Comparison of ENCODE assay signal across 41 cellular contexts in the genomic region with DNA sequence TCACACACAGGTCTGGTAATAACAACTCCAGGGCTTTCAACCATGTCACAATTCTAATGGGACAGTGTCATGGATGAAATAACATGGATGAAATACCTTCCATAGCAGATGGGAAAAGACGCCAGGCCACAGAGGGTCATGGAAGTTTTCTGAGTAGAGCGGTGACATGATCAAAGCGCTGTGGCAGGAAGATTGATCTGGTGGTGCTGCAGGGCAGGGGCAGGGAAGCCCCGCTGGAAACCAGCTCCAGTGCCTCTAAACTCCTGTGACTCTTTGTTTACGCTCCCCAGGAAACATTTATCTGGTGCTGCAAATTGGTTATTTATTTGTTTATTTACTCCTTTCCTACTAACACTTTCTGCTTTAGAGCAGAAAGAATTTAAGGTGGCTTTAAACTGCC.
"Had no signal": no experiment of that assay in that cellular context is flagged by ENCODE, and none has a peak within 500 bp of the region (broad histone marks: within the 10 kb centered on the region; RNA-seq: fewer than 3 reads in every experiment).

No MANE protein-coding gene starts in this region.

- H3K27ac Mint-ChIP-seq: activated B cell treated with CpG ODN at 0.5 μM for 24 hours; activated CD4-positive, alpha-beta memory T cell treated with anti-CD3 and anti-CD28 coated beads for 36 hours; activated naive CD4-positive, alpha-beta T cell treated with anti-CD3 and anti-CD28 coated beads, Interleukin-2, amount 10 ng/mL, durations not matched to agents 7 days and 5 days; activated naive CD8-positive, alpha-beta T cell; activated naive CD8-positive, alpha-beta T cell treated with anti-CD3 and anti-CD28 coated beads, Interleukin-2, amount 50 U/mL, for 24 hours; activated T-helper 1 cell treated with anti-CD3 and anti-CD28 coated beads, Interleukin-12 subunit alpha, Interleukin-12 subunit beta, Interleukin-2, Interleukin-4 antibody, amounts not matched to agents 30 ng/mL and 10 ng/mL and 1 ng/mL, durations not matched to agents 14 hours and 24 hours and 36 hours; brain had no signal

- H3K27me3 Mint-ChIP-seq: activated CD4-positive, alpha-beta memory T cell treated with anti-CD3 and anti-CD28 coated beads for 36 hours had no signal

- H3K27me3 ChIP-seq: MG63 had no signal

- H3K36me3 ChIP-seq: MG63 had no signal

- FAIRE-seq: bronchial epithelial cell, RCC 7860 had no signal

- DNase-seq: activated B cell treated with CpG ODN at 0.5 μM for 24 hours; activated CD4-positive, alpha-beta memory T cell treated with anti-CD3 and anti-CD28 coated beads for 36 hours; activated CD4-positive, alpha-beta T cell treated with anti-CD3 and anti-CD28 coated beads for 4 hours; activated CD4-positive, alpha-beta T cell treated with anti-CD3 and anti-CD28 coated beads, Interleukin-2, amount 50 U/mL, for 1 hour; activated CD4-positive, CD25-positive, alpha-beta regulatory T cell treated with anti-CD3 and anti-CD28 coated beads, Interleukin-2, amount 50 U/mL, for 72 hours; activated CD8-positive, alpha-beta memory T cell treated with anti-CD3 and anti-CD28 coated beads, Interleukin-2, amount 50 U/mL, for 4 hours; activated effector memory CD4-positive, alpha-beta T cell treated with Interleukin-2 at 50 U/mL for 16 hours; activated naive CD4-positive, alpha-beta T cell treated with anti-CD3 and anti-CD28 coated beads, Interleukin-2, amount 10 ng/mL, durations not matched to agents 7 days and 5 days; activated naive CD8-positive, alpha-beta T cell treated with anti-CD3 and anti-CD28 coated beads, Interleukin-2, amount 50 U/mL, for 24 hours; activated T-cell treated with anti-CD3 and anti-CD28 coated beads for 4 hours; activated T-cell treated with anti-CD3 and anti-CD28 coated beads, Interleukin-2, amount 50 U/mL, for 4 hours; anterior cingulate cortex; caudate nucleus; Kasumi-1; KG1; MG63; NCI-H1048; NCI-H1105 treated with DMSO at 0.1 percent for 48 hours; NCI-H1436; NCI-H1694; NCI-H2029; NCI-H2107; NCI-H2171; NCI-H510A; NCI-H526; NCI-H748 treated with DMSO at 0.1 percent for 48 hours; NK-92 treated with Interleukin-12 subunit alpha and Interleukin-12 subunit beta, amount 100 ng/mL, for 24 hours; PC-9; SIG-M5; T-helper 1 cell; T-helper 2 cell; T-helper 9 cell had no signal

- ATAC-seq: activated naive CD8-positive, alpha-beta T cell treated with anti-CD3 and anti-CD28 coated beads, Interleukin-2, amount 50 U/mL, for 24 hours; activated T-cell treated with anti-CD3 and anti-CD28 coated beads, Interleukin-2, amount 50 U/mL, for 4 hours; Right ventricle myocardium inferior; SK-N-SH treated with all-trans-retinoic acid at 6 μM for 48 hours had no signal

- H3K4me1 Mint-ChIP-seq: activated B cell treated with CpG ODN at 0.5 μM for 24 hours; activated naive CD4-positive, alpha-beta T cell treated with anti-CD3 and anti-CD28 coated beads, Interleukin-2, amount 10 ng/mL, durations not matched to agents 7 days and 5 days; activated naive CD8-positive, alpha-beta T cell treated with anti-CD3 and anti-CD28 coated beads, Interleukin-2, amount 50 U/mL, for 24 hours; brain had no signal

- H3K4me3 ChIP-seq: MG63, PC-9 had no signal

- H3K9me3 Mint-ChIP-seq: activated B cell treated with CpG ODN at 0.5 μM for 24 hours; activated CD4-positive, alpha-beta memory T cell treated with anti-CD3 and anti-CD28 coated beads for 36 hours; activated naive CD4-positive, alpha-beta T cell treated with anti-CD3 and anti-CD28 coated beads, Interleukin-2, amount 10 ng/mL, durations not matched to agents 7 days and 5 days; activated naive CD8-positive, alpha-beta T cell treated with anti-CD3 and anti-CD28 coated beads, Interleukin-2, amount 50 U/mL, for 24 hours; activated T-cell treated with anti-CD3 and anti-CD28 coated beads, Interleukin-2, amount 50 U/mL, for 4 hours; activated T-helper 1 cell treated with anti-CD3 and anti-CD28 coated beads, Interleukin-12 subunit alpha, Interleukin-12 subunit beta, Interleukin-2, Interleukin-4 antibody, amounts not matched to agents 30 ng/mL and 10 ng/mL and 1 ng/mL, durations not matched to agents 14 hours and 24 hours and 36 hours had no signal

- H3K4me3 Mint-ChIP-seq: activated B cell treated with CpG ODN at 0.5 μM for 24 hours; activated CD4-positive, alpha-beta memory T cell treated with anti-CD3 and anti-CD28 coated beads for 36 hours; activated naive CD4-positive, alpha-beta T cell treated with anti-CD3 and anti-CD28 coated beads, Interleukin-2, amount 10 ng/mL, durations not matched to agents 7 days and 5 days; activated naive CD8-positive, alpha-beta T cell; activated naive CD8-positive, alpha-beta T cell treated with anti-CD3 and anti-CD28 coated beads, Interleukin-2, amount 50 U/mL, for 24 hours; activated T-cell treated with anti-CD3 and anti-CD28 coated beads, Interleukin-2, amount 50 U/mL, for 4 hours; activated T-helper 1 cell treated with anti-CD3 and anti-CD28 coated beads, Interleukin-12 subunit alpha, Interleukin-12 subunit beta, Interleukin-2, Interleukin-4 antibody, amounts not matched to agents 30 ng/mL and 10 ng/mL and 1 ng/mL, durations not matched to agents 14 hours and 24 hours and 36 hours; brain had no signal

- H3K27ac ChIP-seq: PC-9, RWPE1, VCaP had no signal

- H3K9me3 ChIP-seq: MG63 had no signal

- H3K4me2 ChIP-seq: PC-9 had no signal

- H3K36me3 Mint-ChIP-seq: activated CD4-positive, alpha-beta memory T cell treated with anti-CD3 and anti-CD28 coated beads for 36 hours; activated naive CD4-positive, alpha-beta T cell treated with anti-CD3 and anti-CD28 coated beads, Interleukin-2, amount 10 ng/mL, durations not matched to agents 7 days and 5 days; activated naive CD8-positive, alpha-beta T cell; brain had no signal
